ENCODE assay signal across 21 cellular contexts in genomic region chr17:79273660-79274059, GRCh38.
"Had no signal": no experiment of that assay in that cellular context is flagged by ENCODE, and none has a peak within 500 bp of the region (broad histone marks: within the 10 kb centered on the region; RNA-seq: fewer than 3 reads in every experiment).

No MANE protein-coding gene starts in this region.

- H3K9me3 ChIP-seq: esophagus muscularis mucosa, gastrocnemius medialis, heart right ventricle, neutrophil, sigmoid colon, testis had no signal

- ATAC-seq: effector memory CD8-positive, alpha-beta T cell; gastrocnemius medialis; heart right ventricle; naive thymus-derived CD4-positive, alpha-beta T cell; stimulated activated naive B cell treated with anti-CD40 and anti-IgM and Interleukin-4, amounts not matched to agents 10 μg/mL and 1 μg/mL and 100 μg/mL, for 72 hours; stimulated activated naive CD8-positive, alpha-beta T cell treated with anti-CD3 and anti-CD28 coated beads, Interleukin-15, amount 100 ng/mL, for 72 hours had no signal

- H3K4me3 Mint-ChIP-seq: dendritic cell treated with granulocyte-macrophage colony-stimulating factor and Interleukin-4, amounts not matched to agents 40 ng/mL and 50 ng/mL, for 4 days; effector memory CD8-positive, alpha-beta T cell; naive thymus-derived CD4-positive, alpha-beta T cell; nephron progenitor cell; stimulated activated naive B cell treated with anti-CD40 and anti-IgM and Interleukin-4, amounts not matched to agents 10 μg/mL and 1 μg/mL and 100 μg/mL, for 72 hours; stimulated activated naive CD8-positive, alpha-beta T cell treated with anti-CD3 and anti-CD28 coated beads, Interleukin-15, amount 100 ng/mL, for 72 hours had no signal

- FAIRE-seq: islet of Langerhans had no signal

- H3K27ac ChIP-seq: epithelial cell of prostate, esophagus muscularis mucosa, gastrocnemius medialis, heart right ventricle, neutrophil, sigmoid colon, skin epidermis, testis had no signal

- H3K4me3 ChIP-seq: esophagus muscularis mucosa, gastrocnemius medialis, heart right ventricle, sigmoid colon, skin epidermis, testis had no signal

- H3K4me1 ChIP-seq: esophagus muscularis mucosa, gastrocnemius medialis, heart right ventricle, sigmoid colon, testis had no signal

- H3K27me3 ChIP-seq: sigmoid colon, testis had no signal

- H3K36me3 ChIP-seq: esophagus muscularis mucosa, gastrocnemius medialis, heart right ventricle, neutrophil had no signal

- H3K36me3 Mint-ChIP-seq: naive thymus-derived CD4-positive, alpha-beta T cell; stimulated activated naive B cell treated with anti-CD40 and anti-IgM and Interleukin-4, amounts not matched to agents 10 μg/mL and 1 μg/mL and 100 μg/mL, for 72 hours had no signal

- H3K27ac Mint-ChIP-seq: dendritic cell treated with granulocyte-macrophage colony-stimulating factor and Interleukin-4, amounts not matched to agents 40 ng/mL and 50 ng/mL, for 4 days; effector memory CD8-positive, alpha-beta T cell; naive thymus-derived CD4-positive, alpha-beta T cell; nephron progenitor cell; stimulated activated naive B cell treated with anti-CD40 and anti-IgM and Interleukin-4, amounts not matched to agents 10 μg/mL and 1 μg/mL and 100 μg/mL, for 72 hours; stimulated activated naive CD8-positive, alpha-beta T cell treated with anti-CD3 and anti-CD28 coated beads, Interleukin-15, amount 100 ng/mL, for 72 hours had no signal

- DNase-seq: effector memory CD8-positive, alpha-beta T cell; gastrocnemius medialis; heart right ventricle; hypothalamus; kidney glomerular epithelial cell; naive thymus-derived CD4-positive, alpha-beta T cell; nephron progenitor cell; posterior cingulate gyrus; sigmoid colon; stimulated activated CD4-positive, alpha-beta T cell treated with anti-CD3 and anti-CD28 coated beads, Interleukin-2, amount 100 ng/mL, for 24 hours; stimulated activated CD4-positive, alpha-beta T cell treated with anti-CD3 and anti-CD28 coated beads, Interleukin-4, amount 100 ng/mL, for 4 hours; stimulated activated naive B cell treated with anti-CD40 and anti-IgM and Interleukin-4, amounts not matched to agents 10 μg/mL and 1 μg/mL and 100 μg/mL, for 72 hours; stimulated activated naive CD8-positive, alpha-beta T cell treated with anti-CD3 and anti-CD28 coated beads, Interleukin-15, amount 100 ng/mL, for 72 hours; testis; trophoblast cell had no signal
